Comparison of ENCODE assay signal across 7 cellular contexts in genomic region chr12:92133795-92134637, GRCh38. TPM values are rescaled to one million over a fixed set of nuclear protein-coding genes. Genes with fewer than 3 reads are reported as not detected.
DNase-seq lines count a peak whose midpoint lies in the region; ATAC-seq lines count a peak whose summit lies in the region.

No MANE protein-coding gene starts in this region.

- peaks cover 93% of the 10 kb centered on the region for H3K4me1 Mint-ChIP-seq in activated naive CD8-positive, alpha-beta T cell (ENCODE audit: low read depth)

- H3K4me3 Mint-ChIP-seq in activated naive CD8-positive, alpha-beta T cell, result peak overlapping the region; percentile 93

- H3K9me3 Mint-ChIP-seq in activated naive CD8-positive, alpha-beta T cell (ENCODE audit: low read depth), result no peaks in the 10 kb centered on the region

- peak; percentile 27 for ATAC-seq in GM18907 (IDR thresholded peaks at IDR 0.05; ENCODE audit: unreplicated experiment)
- peak; percentile 34 for ATAC-seq in HG03159 (IDR thresholded peaks at IDR 0.05; ENCODE audit: unreplicated experiment)

- peaks cover 25% of the 10 kb centered on the region for H3K36me3 Mint-ChIP-seq in activated naive CD8-positive, alpha-beta T cell

- DNase-seq in myocyte (ENCODE audit: low read depth) (peak; percentile 18), AG20443 (ENCODE audit: low spot score) (no peak), putamen (ENCODE audit: low spot score) (no peak)
- no peak for DNase-seq in effector CD8-positive, alpha-beta T cell (lab: John Stamatoyannopoulos, UW)

- peak overlapping the region; percentile 96 for H3K27ac Mint-ChIP-seq in activated naive CD8-positive, alpha-beta T cell

- H3K27me3 Mint-ChIP-seq in activated naive CD8-positive, alpha-beta T cell, result no peaks in the 10 kb centered on the region

RNA-seq across cellular contexts. Expression of gene BTG1, which starts 11.6 kb away (rescaled TPM):
- 56.2 and 63.1 TPM in 2 replicates for total RNA-seq in myocyte
- 84.0 TPM for polyA plus RNA-seq in myocyte (2012)
